15 cellular contexts compared by ENCODE assay signal in genomic region chr12:68106160-68106559, GRCh38. TPM values are rescaled to one million over a fixed set of nuclear protein-coding genes. Genes with fewer than 3 reads are reported as not detected.
DNase-seq lines count a peak whose midpoint lies in the region; ATAC-seq and TF ChIP-seq lines count a peak whose summit lies in the region.
"Had no signal": no experiment of that assay in that cellular context is flagged by ENCODE, and none has a peak within 500 bp of the region (broad histone marks: within the 10 kb centered on the region; RNA-seq: fewer than 3 reads in every experiment).

No MANE protein-coding gene starts in this region.

- in situ Hi-C loops in brain microvascular endothelial cell (cut with HindIII; ENCODE audit: low pct_ligation_motif_present, low sequenced_read_pairs): no loop called here

- H3K9me3 ChIP-seq in mucosa of descending colon (no peaks in the 10 kb centered on the region), adrenal gland (replicated peaks in 1 of 3) (no peaks in the 10 kb centered on the region)
- H3K9me3 ChIP-seq: BLaER1 treated with 17β-estradiol and CSF1 and Interleukin-3, amounts not matched to agents 10 nM and 100 nM had no signal

- TF ChIP-seq POLR2A in adrenal gland (IDR thresholded peaks at IDR 0.05): no peak

- H3K27ac ChIP-seq in brain microvascular endothelial cell (no peak overlapping the region), adrenal gland (no peak overlapping the region)
- H3K27ac ChIP-seq: BLaER1 treated with 17β-estradiol and CSF1 and Interleukin-3, amounts not matched to agents 10 nM and 100 nM; KMS-11 had no signal

- H3K36me3 ChIP-seq in brain microvascular endothelial cell (replicated peaks): no peaks in the 10 kb centered on the region
- no peaks in the 10 kb centered on the region for H3K36me3 ChIP-seq in mucosa of descending colon (ENCODE audit: low read depth)
- H3K36me3 ChIP-seq in adrenal gland (replicated peaks in 1 of 2): no peaks in the 10 kb centered on the region
- H3K36me3 ChIP-seq: BLaER1 treated with 17β-estradiol and CSF1 and Interleukin-3, amounts not matched to agents 10 nM and 100 nM had no signal

- H3K4me3 ChIP-seq in AG10803 (ENCODE audit: low read length) (no peak overlapping the region), brain microvascular endothelial cell (ENCODE audit: low read depth, low read length) (no peak overlapping the region), mucosa of descending colon (no peak overlapping the region), adrenal gland (no peak overlapping the region)
- H3K4me3 ChIP-seq: BLaER1 treated with 17β-estradiol and CSF1 and Interleukin-3, amounts not matched to agents 10 nM and 100 nM had no signal

- H3K4me1 ChIP-seq in mucosa of descending colon (ENCODE audit: low read depth) (peaks cover 4% of the 10 kb centered on the region), adrenal gland (replicated peaks in 1 of 2) (no peaks in the 10 kb centered on the region)

- ATAC-seq in mucosa of descending colon: no peak
- ATAC-seq: stimulated activated memory B cell treated with anti-CD40 and anti-IgM and Interleukin-4, amounts not matched to agents 10 μg/mL and 1 μg/mL and 100 μg/mL, for 72 hours had no signal

- WGBS in adrenal gland, 4 donors: 65 to 82% (median 71%) methylated on average over 5 of the region's 5 CpGs

- H3K27me3 ChIP-seq in brain microvascular endothelial cell (replicated peaks): no peaks in the 10 kb centered on the region
- no peaks in the 10 kb centered on the region for H3K27me3 ChIP-seq in adrenal gland

- DNase-seq in AG10803 (ENCODE audit: low read depth) (peak; percentile 56), HT1080 (ENCODE audit: low read depth) (peak; percentile 69), brain microvascular endothelial cell (peak; percentile 24), kidney tubule cell (ENCODE audit: low spot score) (peak; percentile 56), mucosa of descending colon (no peak), SKM-1 (lab: John Stamatoyannopoulos, UW; ENCODE audit: unreplicated experiment) (no peak), adrenal gland (no peak)
- DNase-seq in stimulated activated CD4-positive, alpha-beta T cell treated with anti-CD3 and anti-CD28 coated beads, Interleukin-4, amount 100 ng/mL, for 4 hours: no peak
- DNase-seq: activated CD4-positive, alpha-beta T cell treated with anti-CD3 and anti-CD28 coated beads, Interleukin-2, amount 50 U/mL, for 48 hours; activated effector memory CD4-positive, alpha-beta T cell treated with Interleukin-2 at 50 U/mL for 16 hours; caudate nucleus; posterior cingulate gyrus had no signal

- no peak for TF ChIP-seq CTCF in AG10803 (conservative IDR thresholded peaks at IDR 0.05; ENCODE audit: low read length)
- no peak for TF ChIP-seq CTCF in brain microvascular endothelial cell (IDR thresholded peaks at IDR 0.05; ENCODE audit: low read depth, low read length, missing control alignments)
- TF ChIP-seq CTCF in mucosa of descending colon (IDR thresholded peaks at IDR 0.05): no peak
- TF ChIP-seq CTCF in adrenal gland (IDR thresholded peaks at IDR 0.05): no peak

- intact Hi-C loops in mucosa of descending colon (cut with DNase I, micrococcal nuclease) (no loop called here), adrenal gland (cut with DNase I) (no loop called here)

RNA-seq across cellular contexts. Expression of gene IFNG, which starts 53.4 kb away (rescaled TPM):
- not detected in 2 replicates for total RNA-seq in HT1080 (2014; rRNA removed; shearing (Covaris generic))
- polyA plus RNA-seq in HT1080 (2015; cell fraction: cytosol; rRNA removed): not detected in 2 replicates
- not detected in 2 replicates for polyA plus RNA-seq in HT1080 (2015; cell fraction: nucleus; rRNA removed)
- total RNA-seq in mucosa of descending colon (not detected), adrenal gland (under 1 TPM in 2 of 8 donors, not detected in 6; 0.46 to 0.47 TPM)
- polyA plus RNA-seq in adrenal gland: under 1 TPM in 1 of 3 donors, not detected in 2; 0.29 TPM

Comparison
In these comparisons a context has a peak if more than half of its experiments do, and no peak if none do; other contexts are left out.
1. DNase-seq: peak in AG10803 (single experiment), HT1080 (single experiment), brain microvascular endothelial cell (single experiment) and kidney tubule cell (single experiment); none in stimulated activated CD4-positive, alpha-beta T cell treated with anti-CD3 and anti-CD28 coated beads, Interleukin-4, amount 100 ng/mL, for 4 hours (0 of 2), mucosa of descending colon (0 of 3), SKM-1 (single experiment) and adrenal gland (0 of 7).